In the genomic region with DNA sequence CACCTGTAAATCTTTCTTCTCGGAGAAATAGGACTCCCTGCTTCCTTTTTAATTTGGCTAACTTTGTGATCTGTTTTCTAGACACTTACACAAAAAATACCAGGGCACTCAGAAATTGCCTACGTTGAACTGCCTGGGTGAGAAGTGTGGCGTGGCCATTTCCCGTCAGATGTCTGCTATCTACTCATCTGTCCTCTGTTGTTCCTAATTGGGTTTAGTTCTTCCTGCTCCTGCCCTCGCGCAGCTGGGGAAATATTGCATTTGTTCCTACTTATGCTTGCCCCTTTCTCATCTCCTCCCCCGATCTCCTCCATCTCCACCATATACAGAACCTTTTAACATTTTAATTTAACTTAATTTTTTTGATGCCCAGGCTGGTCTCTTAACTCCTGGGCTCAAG, we compare ENCODE assay signal across 12 cellular contexts. TPM values are rescaled to one million over a fixed set of nuclear protein-coding genes. Genes with fewer than 3 reads are reported as not detected.
DNase-seq lines count a peak whose midpoint lies in the region; ATAC-seq and TF ChIP-seq lines count a peak whose summit lies in the region.
"Had no signal": no experiment of that assay in that cellular context is flagged by ENCODE, and none has a peak within 500 bp of the region (broad histone marks: within the 10 kb centered on the region; RNA-seq: fewer than 3 reads in every experiment).

No MANE protein-coding gene starts in this region.

- no peaks in the 10 kb centered on the region for H3K9me3 ChIP-seq in vagina
- H3K9me3 ChIP-seq: tibial artery had no signal

- peak overlapping the region; percentile 96 for H3K27ac Mint-ChIP-seq in stimulated activated naive CD8-positive, alpha-beta T cell treated with anti-CD3 and anti-CD28 coated beads, Interleukin-15, Interleukin-2, amounts not matched to agents 100 ng/mL and 50 ng/mL, for 24 hours
- peak overlapping the region; percentile 97 to 98 for H3K27ac Mint-ChIP-seq in effector memory CD8-positive, alpha-beta T cell

- H3K4ac ChIP-seq in mesendoderm (ENCODE audit: low read depth, low read length) = no peak overlapping the region

- H2AK5ac ChIP-seq in mesendoderm (ENCODE audit: low read length) = no peak overlapping the region

- intact Hi-C loops in vagina (cut with DNase I) = no loop called here

- no peak overlapping the region for H3K56ac ChIP-seq in mesendoderm (ENCODE audit: low read length)

- peak overlapping the region; percentile 55 for H3K27ac ChIP-seq in vagina
- no peak overlapping the region for H3K27ac ChIP-seq in mesendoderm (ENCODE audit: low read depth, low read length)
- H3K27ac ChIP-seq: C4-2B had no signal

- H4K8ac ChIP-seq in mesendoderm (ENCODE audit: low read depth, low read length) = no peak overlapping the region

- H3K79me2 ChIP-seq in mesendoderm (ENCODE audit: control insufficient read depth, insufficient read depth, low read length) = no peaks in the 10 kb centered on the region

- TF ChIP-seq CTCF in vagina (IDR thresholded peaks at IDR 0.05) = no peak

- H3K27me3 Mint-ChIP-seq in stimulated activated naive CD8-positive, alpha-beta T cell treated with anti-CD3 and anti-CD28 coated beads, Interleukin-15, Interleukin-2, amounts not matched to agents 100 ng/mL and 50 ng/mL, for 24 hours = no peaks in the 10 kb centered on the region
- no peaks in the 10 kb centered on the region for H3K27me3 Mint-ChIP-seq in effector memory CD8-positive, alpha-beta T cell

- no peak for TF ChIP-seq POLR2A in vagina (IDR thresholded peaks at IDR 0.05)

- no peak overlapping the region for H3K18ac ChIP-seq in mesendoderm (ENCODE audit: low read length)

- peak overlapping the region; percentile 58 for H3K4me3 Mint-ChIP-seq in stimulated activated naive CD8-positive, alpha-beta T cell treated with anti-CD3 and anti-CD28 coated beads, Interleukin-15, Interleukin-2, amounts not matched to agents 100 ng/mL and 50 ng/mL, for 24 hours
- peak overlapping the region; percentile 72 to 75 for H3K4me3 Mint-ChIP-seq in effector memory CD8-positive, alpha-beta T cell

- H3K9me3 Mint-ChIP-seq in stimulated activated naive CD8-positive, alpha-beta T cell treated with anti-CD3 and anti-CD28 coated beads, Interleukin-15, Interleukin-2, amounts not matched to agents 100 ng/mL and 50 ng/mL, for 24 hours = no peaks in the 10 kb centered on the region
- H3K9me3 Mint-ChIP-seq in effector memory CD8-positive, alpha-beta T cell = no peaks in the 10 kb centered on the region

- no peak overlapping the region for H2BK120ac ChIP-seq in mesendoderm (ENCODE audit: low read depth, low read length)

- H3K4me2 ChIP-seq in mesendoderm (ENCODE audit: low read length) = no peak overlapping the region

- H3K4me1 ChIP-seq in vagina = no peaks in the 10 kb centered on the region
- H3K4me1 ChIP-seq in mesendoderm (ENCODE audit: control insufficient read depth, low read depth, low read length) = no peaks in the 10 kb centered on the region

- ATAC-seq in stimulated activated naive CD8-positive, alpha-beta T cell treated with anti-CD3 and anti-CD28 coated beads, Interleukin-15, Interleukin-2, amounts not matched to agents 100 U/mL and 50 U/mL, for 24 hours = no peak
- peak; percentile 63 for ATAC-seq in effector memory CD8-positive, alpha-beta T cell (replicated peaks)

- H3K4me1 Mint-ChIP-seq in stimulated activated naive CD8-positive, alpha-beta T cell treated with anti-CD3 and anti-CD28 coated beads, Interleukin-15, Interleukin-2, amounts not matched to agents 100 ng/mL and 50 ng/mL, for 24 hours (ENCODE audit: low read depth) = peaks cover 56% of the 10 kb centered on the region
- peaks cover 52 to 68% of the 10 kb centered on the region in 2 donors for H3K4me1 Mint-ChIP-seq in effector memory CD8-positive, alpha-beta T cell (ENCODE audit: low read depth in 2 of 2)

- DNase-seq in stimulated activated naive CD8-positive, alpha-beta T cell treated with anti-CD3 and anti-CD28 coated beads, Interleukin-15, Interleukin-2, amounts not matched to agents 100 U/mL and 50 U/mL, for 24 hours = no peak
- DNase-seq in T-helper 1 cell = peak in 3 of 5 donors; percentile 11 to 58 (median 35)
- DNase-seq in effector memory CD8-positive, alpha-beta T cell = peak; percentile 38 to 46 (median 41)
- no peak for DNase-seq in vagina (ENCODE audit: extremely low spot score in 2 of 2)
- DNase-seq in cerebellum (ENCODE audit: low spot score) = no peak
- DNase-seq in mesendoderm = no peak
- no peak for DNase-seq in NCI-H2196 treated with DMSO at 0.1 percent for 48 hours (lab: John Stamatoyannopoulos, UW; ENCODE audit: unreplicated experiment)
- DNase-seq: activated CD4-positive, CD25-positive, alpha-beta regulatory T cell; NCI-H774; tibial artery had no signal

- H4K5ac ChIP-seq in mesendoderm (ENCODE audit: low read length) = no peak overlapping the region

- no peak overlapping the region for H2BK15ac ChIP-seq in mesendoderm (replicated peaks; ENCODE audit: low read depth)

- WGBS in mesendoderm (ENCODE audit: extremely low coverage, insufficient coverage, low lambda C conversion rate) = 100% methylated on average over 1 of the region's 7 CpGs

- H3K36me3 ChIP-seq in vagina (no peaks in the 10 kb centered on the region), mesendoderm (ENCODE audit: control insufficient read depth, insufficient read depth, low read length) (no peaks in the 10 kb centered on the region)

- H3K27me3 ChIP-seq in vagina = no peaks in the 10 kb centered on the region
- H3K27me3 ChIP-seq in mesendoderm (ENCODE audit: insufficient read depth, low read length, poor library complexity) = no peaks in the 10 kb centered on the region
- H3K27me3 ChIP-seq: tibial artery had no signal

- peaks cover 28% of the 10 kb centered on the region for H3K36me3 Mint-ChIP-seq in stimulated activated naive CD8-positive, alpha-beta T cell treated with anti-CD3 and anti-CD28 coated beads, Interleukin-15, Interleukin-2, amounts not matched to agents 100 ng/mL and 50 ng/mL, for 24 hours (ENCODE audit: low read depth)
- H3K36me3 Mint-ChIP-seq in effector memory CD8-positive, alpha-beta T cell (ENCODE audit: insufficient read depth) = peaks cover 19% of the 10 kb centered on the region

- H3K4me3 ChIP-seq in vagina = no peak overlapping the region
- H3K4me3 ChIP-seq in mesendoderm (ENCODE audit: low read length) = no peak overlapping the region
- H3K4me3 ChIP-seq: tibial artery had no signal

- H3K79me1 ChIP-seq in mesendoderm (ENCODE audit: low read length) = no peaks in the 10 kb centered on the region

- H3K23ac ChIP-seq in mesendoderm (ENCODE audit: low read length) = no peak overlapping the region

- no peak overlapping the region for H2BK5ac ChIP-seq in mesendoderm (ENCODE audit: low read length)

- no peak overlapping the region for H3K9ac ChIP-seq in mesendoderm (ENCODE audit: low read length)

RNA-seq across cellular contexts. Expression of a gene that starts 55.1 kb away (rescaled TPM):
- total RNA-seq in vagina = 54.5 TPM
- 7.7 TPM for total RNA-seq in cerebellum
- polyA plus RNA-seq in mesendoderm (2013, experiment 1 of 2) = 10.2 TPM
- 9.4 TPM for polyA plus RNA-seq in mesendoderm (2013, experiment 2 of 2)

Comparison
In these comparisons a context has a peak if more than half of its experiments do, and no peak if none do; other contexts are left out.
1. DNase-seq: peak in T-helper 1 cell (3 of 5) and effector memory CD8-positive, alpha-beta T cell (3 of 3); none in stimulated activated naive CD8-positive, alpha-beta T cell treated with anti-CD3 and anti-CD28 coated beads, Interleukin-15, Interleukin-2, amounts not matched to agents 100 U/mL and 50 U/mL, for 24 hours (single experiment), vagina (0 of 2), cerebellum (single experiment), mesendoderm (single experiment) and NCI-H2196 treated with DMSO at 0.1 percent for 48 hours (single experiment).